ENCODE assay signal across 8 cellular contexts in the genomic region with DNA sequence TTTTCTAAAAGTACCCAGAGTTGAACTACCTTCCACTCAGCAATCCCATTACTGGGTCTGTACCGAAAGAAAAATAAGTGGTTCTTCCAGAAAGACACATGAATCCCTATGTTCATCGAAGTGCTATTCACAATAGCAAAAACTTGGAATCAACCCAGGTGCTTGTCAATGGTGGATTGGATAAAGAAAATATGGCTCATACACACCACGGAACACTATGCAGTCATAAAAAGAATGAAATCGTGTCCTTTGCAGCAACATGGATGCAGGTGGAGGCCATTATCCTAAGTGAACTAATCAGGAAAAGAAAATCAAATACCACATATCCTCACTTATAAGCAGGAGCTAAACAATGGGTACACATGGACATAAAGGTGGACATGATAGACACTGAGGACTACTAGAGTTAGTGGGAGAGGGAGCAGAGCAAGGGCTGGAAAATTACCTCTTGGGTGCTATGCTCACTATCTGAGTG. TPM values are rescaled to one million over a fixed set of nuclear protein-coding genes. Genes with fewer than 3 reads are reported as not detected.
DNase-seq lines count a peak whose midpoint lies in the region; TF ChIP-seq lines count a peak whose summit lies in the region.

No MANE protein-coding gene starts in this region.

- H3K36me3 Mint-ChIP-seq in activated naive CD4-positive, alpha-beta T cell treated with anti-CD3 and anti-CD28 coated beads, Interleukin-2, amount 10 ng/mL, durations not matched to agents 7 days and 5 days = peaks cover 2% of the 10 kb centered on the region
- H3K36me3 Mint-ChIP-seq in activated naive CD8-positive, alpha-beta T cell treated with anti-CD3 and anti-CD28 coated beads for 36 hours = no peaks in the 10 kb centered on the region
- no peaks in the 10 kb centered on the region for H3K36me3 Mint-ChIP-seq in type B pancreatic cell

- H3K27me3 Mint-ChIP-seq in activated naive CD4-positive, alpha-beta T cell treated with anti-CD3 and anti-CD28 coated beads, Interleukin-2, amount 10 ng/mL, durations not matched to agents 7 days and 5 days = peaks cover 17% of the 10 kb centered on the region
- no peaks in the 10 kb centered on the region for H3K27me3 Mint-ChIP-seq in activated naive CD8-positive, alpha-beta T cell treated with anti-CD3 and anti-CD28 coated beads for 36 hours
- no peaks in the 10 kb centered on the region for H3K27me3 Mint-ChIP-seq in type B pancreatic cell

- no peak for TF ChIP-seq RAD21 in liver (IDR thresholded peaks at IDR 0.05)

- H3K9me3 ChIP-seq in liver (ENCODE audit: control insufficient read depth in 4 of 4, low read length in 3 of 4) = no peaks in the 10 kb centered on the region

- H3K4me1 Mint-ChIP-seq in activated naive CD4-positive, alpha-beta T cell treated with anti-CD3 and anti-CD28 coated beads, Interleukin-2, amount 10 ng/mL, durations not matched to agents 7 days and 5 days = peaks cover 49% of the 10 kb centered on the region
- peaks cover 38% of the 10 kb centered on the region for H3K4me1 Mint-ChIP-seq in activated naive CD8-positive, alpha-beta T cell treated with anti-CD3 and anti-CD28 coated beads for 36 hours
- peaks cover 53% of the 10 kb centered on the region for H3K4me1 Mint-ChIP-seq in type B pancreatic cell (ENCODE audit: unreplicated experiment)

- H3K9ac ChIP-seq in liver (ENCODE audit: low read depth in 1 of 2, low read length in 2 of 2) = peak overlapping the region; percentile 71 to 86

- peak overlapping the region; percentile 91 for H3K27ac Mint-ChIP-seq in activated naive CD4-positive, alpha-beta T cell treated with anti-CD3 and anti-CD28 coated beads, Interleukin-2, amount 10 ng/mL, durations not matched to agents 7 days and 5 days
- H3K27ac Mint-ChIP-seq in activated naive CD8-positive, alpha-beta T cell treated with anti-CD3 and anti-CD28 coated beads for 36 hours = peak overlapping the region; percentile 78
- peak overlapping the region; percentile 98 for H3K27ac Mint-ChIP-seq in type B pancreatic cell

- DNase-seq in activated naive CD4-positive, alpha-beta T cell treated with anti-CD3 and anti-CD28 coated beads, Interleukin-2, amount 10 ng/mL, durations not matched to agents 7 days and 5 days = no peak
- DNase-seq in activated naive CD4-positive, alpha-beta T cell (lab: John Stamatoyannopoulos, UW) = no peak
- DNase-seq in activated naive CD8-positive, alpha-beta T cell treated with anti-CD3 and anti-CD28 coated beads for 36 hours = no peak
- no peak for DNase-seq in type B pancreatic cell (ENCODE audit: extremely low spot score, unreplicated experiment)
- no peak for DNase-seq in MV-4-11 (lab: John Stamatoyannopoulos, UW)
- DNase-seq in middle frontal gyrus (ENCODE audit: extremely low spot score, low spot score) = no peak
- DNase-seq in stimulated activated CD4-positive, alpha-beta T cell treated with anti-CD3 and anti-CD28 coated beads, Interleukin-4, amount 100 ng/mL, for 4 hours = no peak

- H3K9me3 Mint-ChIP-seq in activated naive CD4-positive, alpha-beta T cell treated with anti-CD3 and anti-CD28 coated beads, Interleukin-2, amount 10 ng/mL, durations not matched to agents 7 days and 5 days = no peaks in the 10 kb centered on the region
- no peaks in the 10 kb centered on the region for H3K9me3 Mint-ChIP-seq in activated naive CD8-positive, alpha-beta T cell treated with anti-CD3 and anti-CD28 coated beads for 36 hours
- H3K9me3 Mint-ChIP-seq in type B pancreatic cell = no peaks in the 10 kb centered on the region

- peak overlapping the region in 2 of 3 donors; percentile 44 to 84 for H3K4me3 ChIP-seq in liver (ENCODE audit: low read depth in 1 of 3, low read length in 3 of 3)

- peak overlapping the region; percentile 81 for H3K4me3 Mint-ChIP-seq in activated naive CD4-positive, alpha-beta T cell treated with anti-CD3 and anti-CD28 coated beads, Interleukin-2, amount 10 ng/mL, durations not matched to agents 7 days and 5 days
- peak overlapping the region; percentile 63 for H3K4me3 Mint-ChIP-seq in activated naive CD8-positive, alpha-beta T cell treated with anti-CD3 and anti-CD28 coated beads for 36 hours
- peak overlapping the region; percentile 90 for H3K4me3 Mint-ChIP-seq in type B pancreatic cell

- H3K4me1 ChIP-seq in liver (ENCODE audit: control insufficient read depth in 4 of 4, insufficient read depth in 4 of 4, low read length in 3 of 4) = peaks cover 1 to 12% (median 4%) of the 10 kb centered on the region in 4 donors

- TF ChIP-seq CTCF in liver (IDR thresholded peaks at IDR 0.05; ENCODE audit: low read depth, low read length, missing input control) = no peak
- TF ChIP-seq CTCF in type B pancreatic cell (conservative IDR thresholded peaks at IDR 0.05) = no peak

- no peaks in the 10 kb centered on the region for H3K36me3 ChIP-seq in liver (ENCODE audit: control insufficient read depth in 4 of 4, insufficient read depth in 3 of 4, low read depth in 1 of 4, low read length in 3 of 4)

- peak overlapping the region; percentile 94 to 96 for H3K27ac ChIP-seq in liver (ENCODE audit: low read depth in 1 of 2, low read length in 2 of 2)

- CTCF ChIA-PET in activated naive CD4-positive, alpha-beta T cell treated with anti-CD3 and anti-CD28 coated beads, Interleukin-2, amount 10 ng/mL, durations not matched to agents 7 days and 5 days (lab: Charles Lee) = interaction anchor here (1.4 to 1.7 kb wide), 2 partner anchors 125 to 882 kb away, joined by 3 to 4 read pairs; no protein-coding TSS in a partner anchor

- 38% methylated on average over 4 of the region's 4 CpGs for WGBS in liver

- no peaks in the 10 kb centered on the region for H3K27me3 ChIP-seq in liver (ENCODE audit: control insufficient read depth in 4 of 4, insufficient read depth in 4 of 4, low read length in 3 of 4)

TF ChIP-seq in liver, 16 proteins besides CTCF, POLR2A, EP300 and RAD21:
- TF ChIP-seq HNF4A (conservative IDR thresholded peaks at IDR 0.05) = no peak
- peak; percentile 11 for TF ChIP-seq TAF1 (conservative IDR thresholded peaks at IDR 0.05)

RNA-seq across cellular contexts. Expression of gene JUN, which starts 32.9 kb away (rescaled TPM):
- total RNA-seq in activated naive CD8-positive, alpha-beta T cell treated with anti-CD3 and anti-CD28 coated beads for 36 hours = 10 to 100 TPM; 26.1 to 26.3 TPM
- total RNA-seq in liver = 10 to 100 TPM; 15.7 to 29.8 TPM
- polyA plus RNA-seq in liver = 10 to 100 TPM; 15.0 to 19.3 TPM
- total RNA-seq in type B pancreatic cell (ENCODE audit: low replicate concordance) = 160 and 262 TPM in 2 replicates
